1 cellular context compared by ENCODE assay signal in the genomic region with DNA sequence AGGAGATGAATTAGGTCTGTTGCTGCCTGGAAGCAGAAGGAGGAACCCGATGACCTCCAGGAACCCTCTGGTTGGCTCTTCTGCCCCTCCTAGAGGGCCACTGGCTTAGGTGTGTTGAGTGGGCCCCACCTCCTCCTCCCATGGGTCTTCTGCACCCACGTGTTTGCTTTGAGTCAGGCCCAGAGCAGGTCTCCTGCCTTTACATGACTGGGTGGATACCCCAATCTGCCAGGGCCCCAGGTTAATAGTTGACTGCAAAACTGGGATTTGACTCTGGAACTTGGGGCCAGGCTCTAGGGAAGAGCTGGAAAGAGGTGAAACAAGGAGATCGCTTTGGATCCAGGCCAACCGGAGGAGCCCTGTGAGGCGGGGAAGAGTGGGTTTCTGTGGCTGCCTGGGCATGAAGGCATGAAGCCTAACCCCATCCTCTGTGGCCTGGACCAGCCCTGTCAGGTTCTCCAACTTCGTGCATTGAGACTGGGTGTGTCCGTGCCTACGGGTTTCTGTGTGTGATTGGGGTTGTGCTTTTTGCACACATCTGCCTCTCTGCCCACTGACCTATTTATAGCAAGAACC.
TF ChIP-seq lines count a peak whose summit lies in the region.

No MANE protein-coding gene starts in this region.

TF ChIP-seq in A549, 52 proteins besides CTCF, POLR2A, EP300 and RAD21 (continued from another document):
- TF ChIP-seq, protein P1, sequence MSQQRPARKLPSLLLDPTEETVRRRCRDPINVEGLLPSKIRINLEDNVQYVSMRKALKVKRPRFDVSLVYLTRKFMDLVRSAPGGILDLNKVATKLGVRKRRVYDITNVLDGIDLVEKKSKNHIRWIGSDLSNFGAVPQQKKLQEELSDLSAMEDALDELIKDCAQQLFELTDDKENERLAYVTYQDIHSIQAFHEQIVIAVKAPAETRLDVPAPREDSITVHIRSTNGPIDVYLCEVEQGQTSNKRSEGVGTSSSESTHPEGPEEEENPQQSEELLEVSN (IDR thresholded peaks at IDR 0.05; ENCODE audit: borderline replicate concordance, low read depth), result no peak
- no peak for TF ChIP-seq MYC (IDR thresholded peaks at IDR 0.05; ENCODE audit: borderline replicate concordance, low read length)
